8 cellular contexts compared by ENCODE assay signal in the genomic region with DNA sequence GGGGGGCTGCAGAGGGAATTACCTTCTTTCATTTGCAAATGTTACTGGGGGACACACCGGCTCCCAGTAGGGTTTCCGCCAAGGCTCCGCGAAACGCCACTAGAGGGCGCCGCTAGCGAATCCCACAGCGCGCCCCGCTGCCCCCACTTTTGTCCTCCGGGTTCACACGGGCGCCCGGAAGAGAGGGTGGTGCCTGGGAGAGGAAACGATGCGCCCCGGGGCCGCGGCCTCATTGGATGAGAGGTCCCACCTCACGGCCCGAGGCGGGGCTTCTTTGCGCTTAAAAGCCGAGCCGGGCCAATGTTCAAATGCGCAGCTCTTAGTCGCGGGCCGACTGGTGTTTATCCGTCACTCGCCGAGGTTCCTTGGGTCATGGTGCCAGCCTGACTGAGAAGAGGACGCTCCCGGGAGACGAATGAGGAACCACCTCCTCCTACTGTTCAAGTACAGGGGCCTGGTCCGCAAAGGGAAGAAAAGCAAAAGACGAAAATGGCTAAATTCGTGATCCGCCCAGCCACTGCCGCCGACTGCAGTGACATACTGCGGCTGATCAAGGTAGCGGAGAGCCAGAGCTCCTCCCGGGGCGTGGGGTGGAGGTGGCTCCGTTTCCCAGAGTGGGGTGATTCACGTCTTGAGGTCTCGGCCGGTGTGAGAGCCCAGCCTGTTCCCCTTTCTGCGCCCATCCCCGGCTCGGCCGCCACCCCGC. TPM values are rescaled to one million over a fixed set of nuclear protein-coding genes. Genes with fewer than 3 reads are reported as not detected.
A peak's percentile ranks its signal among the peaks of the same experiment; 100 is the strongest.
DNase-seq lines count a peak whose midpoint lies in the region; ATAC-seq, FAIRE-seq and TF ChIP-seq lines count a peak whose summit lies in the region.

Gene SAT1, plus strand, starts transcription at position 311 of the 706 bp plus-strand sequence. Its CDS starts 179 bp downstream, at position 490.

- peak within 1 kb of the TSS; percentile 55 to 82 (median 65) for H3K4me3 ChIP-seq in breast epithelium
- peak within 1 kb of the TSS; percentile 89 for H3K4me3 ChIP-seq in iPS-18c (ENCODE audit: insufficient read depth, low read depth, low read length)
- H3K4me3 ChIP-seq in small intestine (ENCODE audit: low read depth in 1 of 2, low read length in 2 of 2), result peak within 1 kb of the TSS; percentile 58 to 79

- no peaks in the 10 kb centered on the region for H3K27me3 ChIP-seq in breast epithelium
- H3K27me3 ChIP-seq in small intestine (ENCODE audit: control insufficient read depth in 2 of 2, insufficient read depth in 2 of 2, low read length in 2 of 2), result no peaks in the 10 kb centered on the region

- H3K4me1 ChIP-seq in breast epithelium, result no peaks in the 10 kb centered on the region
- peaks cover 0 to 6% of the 10 kb centered on the region in 2 donors for H3K4me1 ChIP-seq in small intestine (ENCODE audit: control insufficient read depth in 2 of 2, insufficient read depth in 1 of 2, low read depth in 1 of 2, low read length in 1 of 2)

- peak; percentile 87 for TF ChIP-seq CTCF in VCaP (conservative IDR thresholded peaks at IDR 0.05)
- peak in 2 of 3 donors; percentile 72 to 82 for TF ChIP-seq CTCF in breast epithelium (IDR thresholded peaks at IDR 0.05)

- DNase-seq in AG08395 (ENCODE audit: low spot score) (peak; percentile 87), NCI-H2196 treated with DMSO at 0.1 percent for 48 hours (lab: John Stamatoyannopoulos, UW; ENCODE audit: unreplicated experiment) (peak; percentile 58), breast epithelium (ENCODE audit: low spot score in 2 of 2) (peak; percentile 95), small intestine (peak; percentile 95)

- FAIRE-seq in small intestine (lab: Jason Lieb, UNC), result no peak

- TF ChIP-seq POLR2A in breast epithelium (IDR thresholded peaks at IDR 0.05), result peak; percentile 97

- WGBS in small intestine, 3 donors, result 0 to 36% (median 12%) methylated on average over 26 to 55 of the region's 55 CpGs

- no peaks in the 10 kb centered on the region for H3K9me3 ChIP-seq in breast epithelium
- H3K9me3 ChIP-seq in iPS-18c (ENCODE audit: control insufficient read depth, insufficient read depth, low read length), result no peaks in the 10 kb centered on the region
- H3K9me3 ChIP-seq in small intestine (ENCODE audit: control insufficient read depth, low read depth), result no peaks in the 10 kb centered on the region

- ATAC-seq in GM18873 (IDR thresholded peaks at IDR 0.05; ENCODE audit: low FRiP score, unreplicated experiment) (peak; percentile 67), HG03139 (IDR thresholded peaks at IDR 0.05; ENCODE audit: unreplicated experiment) (peak; percentile 70)

- intact Hi-C loops in breast epithelium (cut with DNase I; ENCODE audit: low total_unique reads), result no loop called here

- H3K36me3 ChIP-seq in breast epithelium (no peaks in the 10 kb centered on the region), small intestine (ENCODE audit: control insufficient read depth in 2 of 2, insufficient read depth in 2 of 2, low read length in 2 of 2) (peaks cover 0 to 3% of the 10 kb centered on the region in 2 donors)

- H3K27ac ChIP-seq in VCaP (peak within 1 kb of the TSS; percentile 77), breast epithelium (peak within 1 kb of the TSS; percentile 88 to 97), small intestine (ENCODE audit: low read depth in 1 of 2, low read length in 1 of 2) (peak within 1 kb of the TSS; percentile 91 to 97)

RNA-seq across cellular contexts. Expression of gene SAT1, which starts in this region (rescaled TPM):
- total RNA-seq in breast epithelium, result 1,000 to 10,000 TPM in 2 of 3 donors, 100 to 1,000 TPM in 1; 980 to 1,359 (median 1,246) TPM
- polyA plus RNA-seq in small intestine, result 1,000 to 10,000 TPM in 1 of 3 donors, 100 to 1,000 TPM in 2; 412 to 1,273 (median 926) TPM

Comparison
In these comparisons a context has a peak if more than half of its experiments do, and no peak if none do; other contexts are left out.
1. Peak in every context shown above with its lines: DNase-seq, ATAC-seq, H3K4me3 ChIP-seq and H3K27ac ChIP-seq.